ENCODE assay signal across 22 cellular contexts in genomic region chr5:36168737-36169136, GRCh38.
"Had no signal": no experiment of that assay in that cellular context is flagged by ENCODE, and none has a peak within 500 bp of the region (broad histone marks: within the 10 kb centered on the region; RNA-seq: fewer than 3 reads in every experiment).

No MANE protein-coding gene starts in this region.

- H3K27me3 ChIP-seq: foreskin keratinocyte, right atrium auricular region, SJCRH30, transverse colon had no signal

- H3K9me3 ChIP-seq: right atrium auricular region, SJCRH30, transverse colon had no signal

- H3K27ac Mint-ChIP-seq: brain; natural killer cell treated with Interleukin-12 subunit alpha and Interleukin-12 subunit beta and Interleukin-15 and Interleukin-18, amount 100 ng/mL, for 72 hours had no signal

- DNase-seq: activated CD4-positive, alpha-beta T cell treated with anti-CD3 and anti-CD28 coated beads, Interleukin-2, amount 50 U/mL, for 48 hours; activated CD4-positive, CD25-positive, alpha-beta regulatory T cell treated with anti-CD3 and anti-CD28 coated beads, Interleukin-2, amount 50 U/mL, for 72 hours; activated CD8-positive, alpha-beta memory T cell treated with anti-CD3 and anti-CD28 coated beads, Interleukin-2, amount 50 U/mL, for 4 hours; activated naive CD4-positive, alpha-beta T cell treated with anti-CD3 and anti-CD28 coated beads, Interleukin-2, amount 50 U/mL, for 16 hours; amygdala; cortex of kidney; effector CD8-positive, alpha-beta T cell; foreskin keratinocyte; left ventricle myocardium superior; mesendoderm; nucleus accumbens; SJCRH30; stimulated activated CD4-positive, alpha-beta T cell treated with anti-CD3 and anti-CD28 coated beads, Interleukin-15, amount 100 ng/mL, for 24 hours; stimulated activated CD4-positive, alpha-beta T cell treated with anti-CD3 and anti-CD28 coated beads, Interleukin-4, amount 100 ng/mL, for 1 hour; stimulated activated naive CD4-positive, alpha-beta T cell treated with Interleukin-2 at 50 U/mL for 16 hours; substantia nigra; T-helper 9 cell; transverse colon had no signal

- H3K4me3 ChIP-seq: right atrium auricular region, SJCRH30, transverse colon had no signal

- H3K4me1 ChIP-seq: foreskin keratinocyte, right atrium auricular region, transverse colon had no signal

- H3K4me3 Mint-ChIP-seq: brain; natural killer cell treated with Interleukin-12 subunit alpha and Interleukin-12 subunit beta and Interleukin-15 and Interleukin-18, amount 100 ng/mL, for 72 hours had no signal

- ATAC-seq: foreskin keratinocyte; left ventricle myocardium superior; natural killer cell treated with Interleukin-12 subunit alpha and Interleukin-12 subunit beta and Interleukin-15 and Interleukin-18, amount 100 ng/mL, for 72 hours had no signal

- H3K27ac ChIP-seq: foreskin keratinocyte, right atrium auricular region, SJCRH30, transverse colon had no signal

- H3K9me3 Mint-ChIP-seq: brain; natural killer cell treated with Interleukin-12 subunit alpha and Interleukin-12 subunit beta and Interleukin-15 and Interleukin-18, amount 100 ng/mL, for 72 hours had no signal

- H3K27me3 Mint-ChIP-seq: brain; natural killer cell treated with Interleukin-12 subunit alpha and Interleukin-12 subunit beta and Interleukin-15 and Interleukin-18, amount 100 ng/mL, for 72 hours had no signal

- FAIRE-seq: endothelial cell of umbilical vein had no signal
